26 cellular contexts compared by ENCODE assay signal in the genomic region with DNA sequence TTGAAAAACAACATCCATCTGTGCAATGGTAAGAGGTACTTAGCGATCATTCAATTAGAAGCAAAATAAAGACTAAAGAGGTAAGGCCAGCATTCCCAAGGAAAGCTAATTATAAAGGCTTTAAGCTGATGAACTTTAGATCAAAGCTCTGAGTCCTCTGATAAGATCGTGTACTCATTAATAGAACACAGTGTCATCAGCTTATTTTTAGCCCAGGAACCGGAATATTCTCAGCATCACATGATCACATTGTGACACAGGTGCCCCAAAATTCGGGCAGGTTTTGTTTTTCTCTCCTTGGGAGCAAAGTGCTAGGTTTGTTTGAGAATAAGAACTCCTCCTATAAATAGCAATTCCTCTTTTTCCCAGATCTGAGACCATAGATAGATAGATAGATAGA.
"Had no signal": no experiment of that assay in that cellular context is flagged by ENCODE, and none has a peak within 500 bp of the region (broad histone marks: within the 10 kb centered on the region; RNA-seq: fewer than 3 reads in every experiment).

No MANE protein-coding gene starts in this region.

- H3K9me3 ChIP-seq: SJSA1, SK-N-SH had no signal

- ATAC-seq: activated CD4-positive, alpha-beta T cell treated with anti-CD3 and anti-CD28 coated beads for 36 hours; activated CD4-positive, CD25-positive, alpha-beta regulatory T cell treated with anti-CD3 and anti-CD28 coated beads, Interleukin-2, amount 50 U/mL, for 24 hours; activated naive CD8-positive, alpha-beta T cell treated with anti-CD3 and anti-CD28 coated beads, Interleukin-2, amount 50 U/mL, for 24 hours; activated T-cell treated with anti-CD3 and anti-CD28 coated beads, Interleukin-2, amount 50 U/mL, for 4 hours; K562; Panc1; WTC11 had no signal

- H3K4me3 ChIP-seq: K562, SJSA1 had no signal

- H3K36me3 ChIP-seq: SJSA1 had no signal

- DNase-seq: activated CD4-positive, alpha-beta memory T cell treated with anti-CD3 and anti-CD28 coated beads for 36 hours; activated CD4-positive, alpha-beta T cell treated with anti-CD3 and anti-CD28 coated beads for 36 hours; activated CD4-positive, alpha-beta T cell treated with anti-CD3 and anti-CD28 coated beads, Interleukin-2, amount 50 U/mL, for 1 hour; activated CD8-positive, alpha-beta memory T cell treated with anti-CD3 and anti-CD28 coated beads, Interleukin-2, amount 50 U/mL, for 4 hours; activated naive CD4-positive, alpha-beta T cell treated with anti-CD3 and anti-CD28 coated beads, Interleukin-2, amount 10 ng/mL, durations not matched to agents 7 days and 5 days; activated naive CD8-positive, alpha-beta T cell treated with anti-CD3 and anti-CD28 coated beads, Interleukin-2, amount 50 U/mL, for 24 hours; activated T-cell treated with anti-CD3 and anti-CD28 coated beads for 4 hours; activated T-cell treated with anti-CD3 and anti-CD28 coated beads, Interleukin-2, amount 50 U/mL, for 4 hours; anterior cingulate cortex; NCI-H1092 treated with DMSO at 0.1 percent for 48 hours; NCI-H1417; NCI-H146; NCI-H187; NCI-H2029 treated with DMSO at 0.1 percent for 48 hours; NCI-H2107; NCI-H2171; NCI-H510A; NCI-H526; NCI-H748 treated with DMSO at 0.1 percent for 48 hours; SHP77 treated with DMSO at 0.1 percent for 48 hours; SK-N-SH had no signal

- H3K27ac ChIP-seq: SJSA1 had no signal

- H3K4me1 ChIP-seq: SJSA1 had no signal

- H3K27me3 ChIP-seq: SJSA1 had no signal
